Comparison of ENCODE assay signal across 1 cellular context in the genomic region with DNA sequence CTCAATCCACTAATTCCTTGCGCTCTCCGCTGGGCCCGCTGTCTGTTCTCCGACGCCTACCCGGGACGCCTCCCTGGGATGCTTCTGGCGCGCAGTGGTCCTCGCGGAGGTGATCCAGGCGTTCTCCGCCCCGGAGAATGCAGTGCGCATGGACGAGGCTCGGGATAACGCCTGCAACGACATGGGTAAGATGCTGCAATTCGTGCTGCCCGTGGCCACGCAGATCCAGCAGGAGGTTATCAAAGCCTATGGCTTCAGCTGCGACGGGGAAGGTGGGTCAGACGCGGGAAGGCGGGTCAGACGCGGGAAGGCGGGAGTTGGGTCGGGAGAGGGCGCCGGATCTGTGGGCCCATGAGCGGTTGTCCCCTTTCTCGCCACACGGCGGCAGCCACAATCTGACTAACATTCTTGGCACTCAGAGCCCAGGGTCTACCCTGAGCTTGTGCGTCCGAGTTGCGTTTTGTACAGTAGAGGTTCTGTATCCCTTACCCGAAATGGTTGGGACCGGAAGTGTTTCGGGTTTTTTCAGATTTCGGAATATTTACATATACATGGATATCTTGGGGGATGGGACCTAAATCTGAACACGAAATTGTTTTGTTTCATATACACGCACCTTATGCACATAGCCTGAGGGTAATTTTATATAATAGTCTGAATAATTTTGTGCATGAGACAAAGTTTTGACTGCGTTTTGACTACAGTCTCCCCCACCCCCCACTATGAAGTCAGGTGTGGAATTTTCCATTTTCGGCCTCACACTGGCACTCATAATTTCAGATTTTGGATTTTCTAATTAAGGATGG.
TF ChIP-seq lines count a peak whose summit lies in the region.

No MANE protein-coding gene starts in this region.

TF ChIP-seq in HepG2, 621 proteins besides CTCF, POLR2A, EP300 and RAD21 (continued from another document and continues in another):
- TF ChIP-seq, protein P1, sequence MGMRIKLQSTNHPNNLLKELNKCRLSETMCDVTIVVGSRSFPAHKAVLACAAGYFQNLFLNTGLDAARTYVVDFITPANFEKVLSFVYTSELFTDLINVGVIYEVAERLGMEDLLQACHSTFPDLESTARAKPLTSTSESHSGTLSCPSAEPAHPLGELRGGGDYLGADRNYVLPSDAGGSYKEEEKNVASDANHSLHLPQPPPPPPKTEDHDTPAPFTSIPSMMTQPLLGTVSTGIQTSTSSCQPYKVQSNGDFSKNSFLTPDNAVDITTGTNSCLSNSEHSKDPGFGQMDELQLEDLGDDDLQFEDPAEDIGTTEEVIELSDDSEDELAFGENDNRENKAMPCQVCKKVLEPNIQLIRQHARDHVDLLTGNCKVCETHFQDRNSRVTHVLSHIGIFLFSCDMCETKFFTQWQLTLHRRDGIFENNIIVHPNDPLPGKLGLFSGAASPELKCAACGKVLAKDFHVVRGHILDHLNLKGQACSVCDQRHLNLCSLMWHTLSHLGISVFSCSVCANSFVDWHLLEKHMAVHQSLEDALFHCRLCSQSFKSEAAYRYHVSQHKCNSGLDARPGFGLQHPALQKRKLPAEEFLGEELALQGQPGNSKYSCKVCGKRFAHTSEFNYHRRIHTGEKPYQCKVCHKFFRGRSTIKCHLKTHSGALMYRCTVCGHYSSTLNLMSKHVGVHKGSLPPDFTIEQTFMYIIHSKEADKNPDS (CRISPR knock-in tag; IDR thresholded peaks at IDR 0.05): no peak
- TF ChIP-seq ZNF83 (CRISPR knock-in tag; IDR thresholded peaks at IDR 0.05; ENCODE audit: borderline replicate concordance) (0 out of 2 replicates have a peak, but pooled peaks have one; percentile 53), ZNF160 (CRISPR knock-in tag; IDR thresholded peaks at IDR 0.05) (no peak), MAFG (CRISPR knock-in tag; IDR thresholded peaks at IDR 0.05) (no peak), AKAP8 (CRISPR knock-in tag; IDR thresholded peaks at IDR 0.05) (no peak; the same call in 1 of the 2 replicates), PHF8 (CRISPR knock-in tag; IDR thresholded peaks at IDR 0.05) (peak; percentile 34; the same call in 1 of the 2 replicates), AGO2 (optimal IDR thresholded peaks at IDR 0.05; ENCODE audit: low read depth, low read length) (peak; percentile 83), HNRNPLL (IDR thresholded peaks at IDR 0.05; ENCODE audit: low read depth, low read length, poor library complexity, severe bottlenecking) (peak; percentile 61), MED1 (CRISPR knock-in tag; IDR thresholded peaks at IDR 0.05) (peak; percentile 90), ASH2L (IDR thresholded peaks at IDR 0.05; ENCODE audit: insufficient read length, low read depth, low read length) (peak; percentile 70), TAF1 (CRISPR knock-in tag; IDR thresholded peaks at IDR 0.05) (peak; percentile 33; the same call in 1 of the 2 replicates), ZNF235 (CRISPR knock-in tag; IDR thresholded peaks at IDR 0.05; ENCODE audit: borderline replicate concordance) (no peak), STAT5B (CRISPR knock-in tag; IDR thresholded peaks at IDR 0.05) (no peak), TP53 (CRISPR knock-in tag; conservative IDR thresholded peaks at IDR 0.05) (0 out of 2 replicates have a peak, but pooled peaks have one; percentile 54), PITX1 (CRISPR knock-in tag; IDR thresholded peaks at IDR 0.05) (peak; percentile 77; the same call in 1 of the 2 replicates), ZNF883 (CRISPR knock-in tag; IDR thresholded peaks at IDR 0.05; ENCODE audit: not compliant biosample characterization) (peak; percentile 73), WIZ (CRISPR knock-in tag; IDR thresholded peaks at IDR 0.05) (no peak), TMF1 (CRISPR knock-in tag; IDR thresholded peaks at IDR 0.05; ENCODE audit: low read depth) (no peak), ZBTB21 (CRISPR knock-in tag; IDR thresholded peaks at IDR 0.05) (peak; percentile 20; the same call in 1 of the 2 replicates), ZNF264 (CRISPR knock-in tag; IDR thresholded peaks at IDR 0.05) (no peak), PPARG (CRISPR knock-in tag; conservative IDR thresholded peaks at IDR 0.05) (no peak; the same call in 1 of the 2 replicates)
- TF ChIP-seq, protein P2, sequence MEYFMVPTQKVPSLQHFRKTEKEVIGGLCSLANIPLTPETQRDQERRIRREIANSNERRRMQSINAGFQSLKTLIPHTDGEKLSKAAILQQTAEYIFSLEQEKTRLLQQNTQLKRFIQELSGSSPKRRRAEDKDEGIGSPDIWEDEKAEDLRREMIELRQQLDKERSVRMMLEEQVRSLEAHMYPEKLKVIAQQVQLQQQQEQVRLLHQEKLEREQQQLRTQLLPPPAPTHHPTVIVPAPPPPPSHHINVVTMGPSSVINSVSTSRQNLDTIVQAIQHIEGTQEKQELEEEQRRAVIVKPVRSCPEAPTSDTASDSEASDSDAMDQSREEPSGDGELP (IDR thresholded peaks at IDR 0.05; ENCODE audit: borderline replicate concordance, low read depth): peak; percentile 42; the same call in 1 of the 2 replicates
- TF ChIP-seq, protein P3, sequence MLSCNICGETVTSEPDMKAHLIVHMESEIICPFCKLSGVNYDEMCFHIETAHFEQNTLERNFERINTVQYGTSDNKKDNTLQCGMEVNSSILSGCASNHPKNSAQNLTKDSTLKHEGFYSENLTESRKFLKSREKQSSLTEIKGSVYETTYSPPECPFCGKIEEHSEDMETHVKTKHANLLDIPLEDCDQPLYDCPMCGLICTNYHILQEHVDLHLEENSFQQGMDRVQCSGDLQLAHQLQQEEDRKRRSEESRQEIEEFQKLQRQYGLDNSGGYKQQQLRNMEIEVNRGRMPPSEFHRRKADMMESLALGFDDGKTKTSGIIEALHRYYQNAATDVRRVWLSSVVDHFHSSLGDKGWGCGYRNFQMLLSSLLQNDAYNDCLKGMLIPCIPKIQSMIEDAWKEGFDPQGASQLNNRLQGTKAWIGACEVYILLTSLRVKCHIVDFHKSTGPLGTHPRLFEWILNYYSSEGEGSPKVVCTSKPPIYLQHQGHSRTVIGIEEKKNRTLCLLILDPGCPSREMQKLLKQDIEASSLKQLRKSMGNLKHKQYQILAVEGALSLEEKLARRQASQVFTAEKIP (CRISPR knock-in tag; IDR thresholded peaks at IDR 0.05; ENCODE audit: borderline replicate concordance): no peak
- TF ChIP-seq, protein P4, sequence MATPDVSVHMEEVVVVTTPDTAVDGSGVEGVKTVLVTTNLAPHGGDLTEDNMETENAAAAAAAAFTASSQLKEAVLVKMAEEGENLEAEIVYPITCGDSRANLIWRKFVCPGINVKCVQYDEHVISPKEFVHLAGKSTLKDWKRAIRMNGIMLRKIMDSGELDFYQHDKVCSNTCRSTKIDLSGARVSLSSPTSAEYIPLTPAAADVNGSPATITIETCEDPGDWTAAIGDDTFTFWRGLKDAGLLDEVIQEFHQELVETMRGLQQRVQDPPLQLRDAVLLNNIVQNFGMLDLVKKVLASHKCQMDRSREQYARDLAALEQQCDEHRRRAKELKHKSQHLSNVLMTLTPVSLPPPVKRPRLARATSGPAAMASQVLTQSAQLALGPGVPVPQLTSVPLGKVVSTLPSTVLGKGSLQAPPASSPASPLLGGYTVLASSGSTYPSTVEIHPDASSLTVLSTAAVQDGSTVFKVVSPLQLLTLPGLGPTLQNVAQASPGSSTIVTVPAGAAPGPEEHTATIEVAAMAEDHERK (CRISPR knock-in tag; IDR thresholded peaks at IDR 0.05; ENCODE audit: low read depth): no peak
- TF ChIP-seq, protein P5, sequence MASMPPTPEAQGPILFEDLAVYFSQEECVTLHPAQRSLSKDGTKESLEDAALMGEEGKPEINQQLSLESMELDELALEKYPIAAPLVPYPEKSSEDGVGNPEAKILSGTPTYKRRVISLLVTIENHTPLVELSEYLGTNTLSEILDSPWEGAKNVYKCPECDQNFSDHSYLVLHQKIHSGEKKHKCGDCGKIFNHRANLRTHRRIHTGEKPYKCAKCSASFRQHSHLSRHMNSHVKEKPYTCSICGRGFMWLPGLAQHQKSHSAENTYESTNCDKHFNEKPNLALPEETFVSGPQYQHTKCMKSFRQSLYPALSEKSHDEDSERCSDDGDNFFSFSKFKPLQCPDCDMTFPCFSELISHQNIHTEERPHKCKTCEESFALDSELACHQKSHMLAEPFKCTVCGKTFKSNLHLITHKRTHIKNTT (CRISPR knock-in tag; IDR thresholded peaks at IDR 0.05): no peak
- TF ChIP-seq, protein P6, sequence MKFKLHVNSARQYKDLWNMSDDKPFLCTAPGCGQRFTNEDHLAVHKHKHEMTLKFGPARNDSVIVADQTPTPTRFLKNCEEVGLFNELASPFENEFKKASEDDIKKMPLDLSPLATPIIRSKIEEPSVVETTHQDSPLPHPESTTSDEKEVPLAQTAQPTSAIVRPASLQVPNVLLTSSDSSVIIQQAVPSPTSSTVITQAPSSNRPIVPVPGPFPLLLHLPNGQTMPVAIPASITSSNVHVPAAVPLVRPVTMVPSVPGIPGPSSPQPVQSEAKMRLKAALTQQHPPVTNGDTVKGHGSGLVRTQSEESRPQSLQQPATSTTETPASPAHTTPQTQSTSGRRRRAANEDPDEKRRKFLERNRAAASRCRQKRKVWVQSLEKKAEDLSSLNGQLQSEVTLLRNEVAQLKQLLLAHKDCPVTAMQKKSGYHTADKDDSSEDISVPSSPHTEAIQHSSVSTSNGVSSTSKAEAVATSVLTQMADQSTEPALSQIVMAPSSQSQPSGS (CRISPR knock-in tag; IDR thresholded peaks at IDR 0.05): 0 out of 2 replicates have a peak, but pooled peaks have one; percentile 30
- TF ChIP-seq, protein P7, sequence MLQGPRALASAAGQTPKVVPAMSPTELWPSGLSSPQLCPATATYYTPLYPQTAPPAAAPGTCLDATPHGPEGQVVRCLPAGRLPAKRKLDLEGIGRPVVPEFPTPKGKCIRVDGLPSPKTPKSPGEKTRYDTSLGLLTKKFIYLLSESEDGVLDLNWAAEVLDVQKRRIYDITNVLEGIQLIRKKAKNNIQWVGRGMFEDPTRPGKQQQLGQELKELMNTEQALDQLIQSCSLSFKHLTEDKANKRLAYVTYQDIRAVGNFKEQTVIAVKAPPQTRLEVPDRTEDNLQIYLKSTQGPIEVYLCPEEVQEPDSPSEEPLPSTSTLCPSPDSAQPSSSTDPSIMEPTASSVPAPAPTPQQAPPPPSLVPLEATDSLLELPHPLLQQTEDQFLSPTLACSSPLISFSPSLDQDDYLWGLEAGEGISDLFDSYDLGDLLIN (CRISPR knock-in tag; IDR thresholded peaks at IDR 0.05; ENCODE audit: borderline replicate concordance): peak; percentile 98; the same call in 1 of the 2 replicates
- TF ChIP-seq, protein P8, sequence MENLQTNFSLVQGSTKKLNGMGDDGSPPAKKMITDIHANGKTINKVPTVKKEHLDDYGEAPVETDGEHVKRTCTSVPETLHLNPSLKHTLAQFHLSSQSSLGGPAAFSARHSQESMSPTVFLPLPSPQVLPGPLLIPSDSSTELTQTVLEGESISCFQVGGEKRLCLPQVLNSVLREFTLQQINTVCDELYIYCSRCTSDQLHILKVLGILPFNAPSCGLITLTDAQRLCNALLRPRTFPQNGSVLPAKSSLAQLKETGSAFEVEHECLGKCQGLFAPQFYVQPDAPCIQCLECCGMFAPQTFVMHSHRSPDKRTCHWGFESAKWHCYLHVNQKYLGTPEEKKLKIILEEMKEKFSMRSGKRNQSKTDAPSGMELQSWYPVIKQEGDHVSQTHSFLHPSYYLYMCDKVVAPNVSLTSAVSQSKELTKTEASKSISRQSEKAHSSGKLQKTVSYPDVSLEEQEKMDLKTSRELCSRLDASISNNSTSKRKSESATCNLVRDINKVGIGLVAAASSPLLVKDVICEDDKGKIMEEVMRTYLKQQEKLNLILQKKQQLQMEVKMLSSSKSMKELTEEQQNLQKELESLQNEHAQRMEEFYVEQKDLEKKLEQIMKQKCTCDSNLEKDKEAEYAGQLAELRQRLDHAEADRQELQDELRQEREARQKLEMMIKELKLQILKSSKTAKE (CRISPR knock-in tag; IDR thresholded peaks at IDR 0.05; ENCODE audit: borderline replicate concordance): peak; percentile 67; the same call in 1 of the 2 replicates
- TF ChIP-seq, protein P9, sequence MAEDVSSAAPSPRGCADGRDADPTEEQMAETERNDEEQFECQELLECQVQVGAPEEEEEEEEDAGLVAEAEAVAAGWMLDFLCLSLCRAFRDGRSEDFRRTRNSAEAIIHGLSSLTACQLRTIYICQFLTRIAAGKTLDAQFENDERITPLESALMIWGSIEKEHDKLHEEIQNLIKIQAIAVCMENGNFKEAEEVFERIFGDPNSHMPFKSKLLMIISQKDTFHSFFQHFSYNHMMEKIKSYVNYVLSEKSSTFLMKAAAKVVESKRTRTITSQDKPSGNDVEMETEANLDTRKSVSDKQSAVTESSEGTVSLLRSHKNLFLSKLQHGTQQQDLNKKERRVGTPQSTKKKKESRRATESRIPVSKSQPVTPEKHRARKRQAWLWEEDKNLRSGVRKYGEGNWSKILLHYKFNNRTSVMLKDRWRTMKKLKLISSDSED (CRISPR knock-in tag; IDR thresholded peaks at IDR 0.05): no peak
- TF ChIP-seq, protein P10, sequence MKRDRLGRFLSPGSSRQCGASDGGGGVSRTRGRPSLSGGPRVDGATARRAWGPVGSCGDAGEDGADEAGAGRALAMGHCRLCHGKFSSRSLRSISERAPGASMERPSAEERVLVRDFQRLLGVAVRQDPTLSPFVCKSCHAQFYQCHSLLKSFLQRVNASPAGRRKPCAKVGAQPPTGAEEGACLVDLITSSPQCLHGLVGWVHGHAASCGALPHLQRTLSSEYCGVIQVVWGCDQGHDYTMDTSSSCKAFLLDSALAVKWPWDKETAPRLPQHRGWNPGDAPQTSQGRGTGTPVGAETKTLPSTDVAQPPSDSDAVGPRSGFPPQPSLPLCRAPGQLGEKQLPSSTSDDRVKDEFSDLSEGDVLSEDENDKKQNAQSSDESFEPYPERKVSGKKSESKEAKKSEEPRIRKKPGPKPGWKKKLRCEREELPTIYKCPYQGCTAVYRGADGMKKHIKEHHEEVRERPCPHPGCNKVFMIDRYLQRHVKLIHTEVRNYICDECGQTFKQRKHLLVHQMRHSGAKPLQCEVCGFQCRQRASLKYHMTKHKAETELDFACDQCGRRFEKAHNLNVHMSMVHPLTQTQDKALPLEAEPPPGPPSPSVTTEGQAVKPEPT (CRISPR knock-in tag; IDR thresholded peaks at IDR 0.05; ENCODE audit: low read depth): no peak
- TF ChIP-seq, protein P11, sequence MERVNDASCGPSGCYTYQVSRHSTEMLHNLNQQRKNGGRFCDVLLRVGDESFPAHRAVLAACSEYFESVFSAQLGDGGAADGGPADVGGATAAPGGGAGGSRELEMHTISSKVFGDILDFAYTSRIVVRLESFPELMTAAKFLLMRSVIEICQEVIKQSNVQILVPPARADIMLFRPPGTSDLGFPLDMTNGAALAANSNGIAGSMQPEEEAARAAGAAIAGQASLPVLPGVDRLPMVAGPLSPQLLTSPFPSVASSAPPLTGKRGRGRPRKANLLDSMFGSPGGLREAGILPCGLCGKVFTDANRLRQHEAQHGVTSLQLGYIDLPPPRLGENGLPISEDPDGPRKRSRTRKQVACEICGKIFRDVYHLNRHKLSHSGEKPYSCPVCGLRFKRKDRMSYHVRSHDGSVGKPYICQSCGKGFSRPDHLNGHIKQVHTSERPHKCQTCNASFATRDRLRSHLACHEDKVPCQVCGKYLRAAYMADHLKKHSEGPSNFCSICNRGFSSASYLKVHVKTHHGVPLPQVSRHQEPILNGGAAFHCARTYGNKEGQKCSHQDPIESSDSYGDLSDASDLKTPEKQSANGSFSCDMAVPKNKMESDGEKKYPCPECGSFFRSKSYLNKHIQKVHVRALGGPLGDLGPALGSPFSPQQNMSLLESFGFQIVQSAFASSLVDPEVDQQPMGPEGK (CRISPR knock-in tag; IDR thresholded peaks at IDR 0.05): peak; percentile 36; the same call in 1 of the 2 replicates
